Comparison of ENCODE assay signal across 1 cellular context in the genomic region with DNA sequence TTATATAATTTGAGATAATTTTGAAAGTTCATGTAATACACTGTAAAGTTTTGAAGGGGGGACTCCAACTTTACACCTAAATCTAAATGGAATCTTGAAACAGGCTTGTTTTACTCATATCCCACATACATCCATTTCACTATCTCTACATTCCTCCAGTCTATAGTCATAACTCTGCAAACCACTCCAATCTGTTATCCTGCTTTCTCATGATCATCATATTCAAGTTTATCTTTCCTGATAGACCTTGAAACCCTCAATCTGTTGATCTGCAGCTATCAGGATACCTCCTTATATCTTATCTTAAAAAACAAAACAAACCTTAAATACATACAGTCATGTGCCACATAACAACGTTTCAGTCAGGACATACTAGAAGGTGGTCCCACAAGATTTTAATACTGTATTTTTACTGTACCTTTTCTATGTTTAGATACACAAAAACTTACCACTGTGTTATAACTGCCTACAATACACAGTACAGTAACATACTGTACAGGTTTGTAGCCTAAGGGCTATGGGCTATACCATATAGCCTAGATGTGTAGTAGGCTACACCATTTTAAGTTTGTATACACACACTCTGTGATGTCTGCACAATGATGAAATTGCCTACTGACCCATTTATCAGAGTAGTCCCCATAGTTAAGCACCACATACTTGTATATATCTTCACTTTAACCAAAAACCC.
TF ChIP-seq lines count a peak whose summit lies in the region.

No MANE protein-coding gene starts in this region.

TF ChIP-seq in endothelial cell of umbilical vein, 7 proteins besides CTCF, POLR2A, EP300 and RAD21 (continued from another document):
- TF ChIP-seq EZH2 (IDR thresholded peaks at IDR 0.05; ENCODE audit: borderline replicate concordance, low read depth, low read length, severe bottlenecking) (no peak), JUN (IDR thresholded peaks at IDR 0.05; ENCODE audit: borderline replicate concordance, insufficient read depth, insufficient read length, low read depth) (peak; percentile 12)
